ENCODE assay signal across 33 cellular contexts in the genomic region with DNA sequence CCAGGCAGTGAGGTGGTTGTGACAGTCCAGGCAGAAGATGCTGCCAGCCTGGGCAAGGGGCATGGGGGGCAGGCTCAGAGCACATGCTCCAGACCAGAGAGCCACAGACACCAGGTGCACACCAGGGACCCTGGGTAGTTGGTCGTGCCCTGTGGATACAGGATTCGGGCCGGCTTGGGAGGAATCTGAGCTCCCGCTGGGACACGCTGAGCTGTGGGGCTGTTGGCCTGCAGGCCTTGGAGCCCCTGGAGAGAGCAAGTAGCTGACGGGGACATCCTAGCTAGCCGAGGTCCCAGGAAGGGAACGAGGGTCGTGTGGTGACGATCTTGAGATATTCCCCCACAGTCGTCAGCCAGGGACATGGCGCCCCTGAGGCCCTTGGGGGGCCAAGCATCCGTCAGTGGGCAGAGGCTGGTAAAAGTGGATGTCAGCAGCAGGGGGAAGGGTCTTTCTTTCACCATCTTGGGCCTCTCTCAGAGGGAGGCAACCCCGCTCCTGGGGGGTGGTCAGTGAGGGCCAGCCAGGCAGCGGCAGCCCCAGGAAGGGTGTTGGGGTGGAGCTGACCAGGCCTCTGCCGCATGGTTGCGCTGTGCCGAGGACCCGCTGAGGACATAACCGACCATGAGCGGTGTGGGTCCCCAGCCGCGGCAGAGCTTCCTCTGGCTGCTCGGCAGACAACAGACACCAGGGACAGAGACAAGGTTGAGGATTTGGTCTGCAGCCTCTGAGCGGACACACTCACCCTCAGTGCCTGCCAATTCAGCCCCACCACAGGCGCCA.
"Had no signal": no experiment of that assay in that cellular context is flagged by ENCODE, and none has a peak within 500 bp of the region (broad histone marks: within the 10 kb centered on the region; RNA-seq: fewer than 3 reads in every experiment).

No MANE protein-coding gene starts in this region.

- H3K9me3 Mint-ChIP-seq: activated CD4-positive, alpha-beta memory T cell treated with anti-CD3 and anti-CD28 coated beads, Interleukin-2, amount 10 ng/mL, durations not matched to agents 7 days and 5 days; activated CD4-positive, alpha-beta T cell treated with anti-CD3 and anti-CD28 coated beads, Interleukin-2, amount 10 ng/mL, durations not matched to agents 7 days and 5 days; activated naive CD8-positive, alpha-beta T cell treated with anti-CD3 and anti-CD28 coated beads for 36 hours; activated naive CD8-positive, alpha-beta T cell treated with anti-CD3 and anti-CD28 coated beads, Interleukin-2, amount 50 U/mL, for 24 hours; activated T-cell treated with anti-CD3 and anti-CD28 coated beads, Interleukin-2, amount 50 U/mL, for 4 hours; activated T-helper 17 cell treated with anti-CD3 and anti-CD28 coated beads, Interleukin-2, amount 50 U/mL, for 72 hours; effector memory CD8-positive, alpha-beta T cell had no signal

- H3K36me3 ChIP-seq: adrenal gland, breast epithelium, cardiac muscle cell, esophagus muscularis mucosa, gastrocnemius medialis, heart left ventricle had no signal

- H3K27ac ChIP-seq: adrenal gland, breast epithelium, cardiac muscle cell, esophagus muscularis mucosa, foreskin keratinocyte, gastrocnemius medialis, heart left ventricle had no signal

- H3K4me3 ChIP-seq: adrenal gland, breast epithelium, cardiac muscle cell, esophagus muscularis mucosa, gastrocnemius medialis, heart left ventricle had no signal

- H3K27ac Mint-ChIP-seq: activated CD4-positive, alpha-beta memory T cell treated with anti-CD3 and anti-CD28 coated beads, Interleukin-2, amount 10 ng/mL, durations not matched to agents 7 days and 5 days; activated CD4-positive, alpha-beta T cell treated with anti-CD3 and anti-CD28 coated beads, Interleukin-2, amount 10 ng/mL, durations not matched to agents 7 days and 5 days; activated naive CD8-positive, alpha-beta T cell treated with anti-CD3 and anti-CD28 coated beads for 36 hours; activated naive CD8-positive, alpha-beta T cell treated with anti-CD3 and anti-CD28 coated beads, Interleukin-2, amount 50 U/mL, for 24 hours; activated T-helper 17 cell treated with anti-CD3 and anti-CD28 coated beads, Interleukin-2, amount 50 U/mL, for 72 hours; effector memory CD8-positive, alpha-beta T cell had no signal

- H3K36me3 Mint-ChIP-seq: activated naive CD8-positive, alpha-beta T cell treated with anti-CD3 and anti-CD28 coated beads for 36 hours; brain had no signal

- H3K9me3 ChIP-seq: adrenal gland, breast epithelium, esophagus muscularis mucosa, gastrocnemius medialis, heart left ventricle had no signal

- H3K27me3 ChIP-seq: adrenal gland, breast epithelium, cardiac muscle cell, esophagus muscularis mucosa, gastrocnemius medialis, heart left ventricle had no signal

- H3K27me3 Mint-ChIP-seq: activated CD4-positive, alpha-beta memory T cell treated with anti-CD3 and anti-CD28 coated beads, Interleukin-2, amount 10 ng/mL, durations not matched to agents 7 days and 5 days; activated CD4-positive, alpha-beta T cell treated with anti-CD3 and anti-CD28 coated beads, Interleukin-2, amount 10 ng/mL, durations not matched to agents 7 days and 5 days; activated naive CD8-positive, alpha-beta T cell treated with anti-CD3 and anti-CD28 coated beads for 36 hours; activated naive CD8-positive, alpha-beta T cell treated with anti-CD3 and anti-CD28 coated beads, Interleukin-2, amount 50 U/mL, for 24 hours; activated T-helper 17 cell treated with anti-CD3 and anti-CD28 coated beads, Interleukin-2, amount 50 U/mL, for 72 hours; effector memory CD8-positive, alpha-beta T cell had no signal

- DNase-seq: activated CD4-positive, alpha-beta memory T cell treated with anti-CD3 and anti-CD28 coated beads, Interleukin-2, amount 10 ng/mL, durations not matched to agents 7 days and 5 days; activated CD4-positive, alpha-beta T cell treated with anti-CD3 and anti-CD28 coated beads for 1 hour; activated CD4-positive, alpha-beta T cell treated with anti-CD3 and anti-CD28 coated beads for 4 hours; activated CD4-positive, alpha-beta T cell treated with anti-CD3 and anti-CD28 coated beads, Interleukin-2, amount 10 ng/mL, durations not matched to agents 7 days and 5 days; activated CD4-positive, alpha-beta T cell treated with anti-CD3 and anti-CD28 coated beads, Interleukin-2, amount 50 U/mL, for 4 hours; activated CD8-positive, alpha-beta memory T cell treated with anti-CD3 and anti-CD28 coated beads, Interleukin-2, amount 50 U/mL, for 48 hours; activated effector memory CD4-positive, alpha-beta T cell treated with Interleukin-2 at 50 U/mL for 16 hours; activated gamma-delta T cell treated with Interleukin-2 at 50 U/mL for 16 hours; activated naive CD4-positive, alpha-beta T cell treated with anti-CD3 and anti-CD28 coated beads, Interleukin-2, amount 50 U/mL, for 16 hours; activated naive CD4-positive, alpha-beta T cell treated with Interleukin-2 at 50 U/mL for 16 hours; activated naive CD8-positive, alpha-beta T cell treated with anti-CD3 and anti-CD28 coated beads for 36 hours; activated naive CD8-positive, alpha-beta T cell treated with anti-CD3 and anti-CD28 coated beads, Interleukin-2, amount 50 U/mL, for 24 hours; activated T-cell treated with anti-CD3 and anti-CD28 coated beads for 4 hours; activated T-cell treated with anti-CD3 and anti-CD28 coated beads, Interleukin-2, amount 50 U/mL, for 4 hours; adrenal gland; amygdala; aorta; central memory CD4-positive, alpha-beta T cell; cortex of kidney; dermis blood vessel endothelial cell; effector CD4-positive, alpha-beta T cell; effector memory CD8-positive, alpha-beta T cell; erythroblast; foreskin keratinocyte; gastrocnemius medialis; glutamatergic neuron; heart left ventricle; T-helper 2 cell had no signal

- H3K4me1 Mint-ChIP-seq: activated CD4-positive, alpha-beta memory T cell treated with anti-CD3 and anti-CD28 coated beads, Interleukin-2, amount 10 ng/mL, durations not matched to agents 7 days and 5 days; activated naive CD8-positive, alpha-beta T cell treated with anti-CD3 and anti-CD28 coated beads, Interleukin-2, amount 50 U/mL, for 24 hours; activated T-helper 17 cell treated with anti-CD3 and anti-CD28 coated beads, Interleukin-2, amount 50 U/mL, for 72 hours had no signal

- H3K4me3 Mint-ChIP-seq: activated CD4-positive, alpha-beta memory T cell treated with anti-CD3 and anti-CD28 coated beads, Interleukin-2, amount 10 ng/mL, durations not matched to agents 7 days and 5 days; activated CD4-positive, alpha-beta T cell treated with anti-CD3 and anti-CD28 coated beads, Interleukin-2, amount 10 ng/mL, durations not matched to agents 7 days and 5 days; activated naive CD8-positive, alpha-beta T cell treated with anti-CD3 and anti-CD28 coated beads for 36 hours; activated naive CD8-positive, alpha-beta T cell treated with anti-CD3 and anti-CD28 coated beads, Interleukin-2, amount 50 U/mL, for 24 hours; activated T-cell treated with anti-CD3 and anti-CD28 coated beads, Interleukin-2, amount 50 U/mL, for 4 hours; activated T-helper 17 cell treated with anti-CD3 and anti-CD28 coated beads, Interleukin-2, amount 50 U/mL, for 72 hours; effector memory CD8-positive, alpha-beta T cell had no signal

- ATAC-seq: activated naive CD8-positive, alpha-beta T cell treated with anti-CD3 and anti-CD28 coated beads, Interleukin-2, amount 50 U/mL, for 24 hours; activated T-cell treated with anti-CD3 and anti-CD28 coated beads, Interleukin-2, amount 50 U/mL, for 4 hours; activated T-helper 17 cell treated with anti-CD3 and anti-CD28 coated beads, Interleukin-2, amount 50 U/mL, for 72 hours; effector memory CD8-positive, alpha-beta T cell; foreskin keratinocyte; gastrocnemius medialis; heart left ventricle had no signal

- H3K4me1 ChIP-seq: foreskin keratinocyte had no signal
